Comparison of ENCODE assay signal across 1 cellular context in the genomic region with DNA sequence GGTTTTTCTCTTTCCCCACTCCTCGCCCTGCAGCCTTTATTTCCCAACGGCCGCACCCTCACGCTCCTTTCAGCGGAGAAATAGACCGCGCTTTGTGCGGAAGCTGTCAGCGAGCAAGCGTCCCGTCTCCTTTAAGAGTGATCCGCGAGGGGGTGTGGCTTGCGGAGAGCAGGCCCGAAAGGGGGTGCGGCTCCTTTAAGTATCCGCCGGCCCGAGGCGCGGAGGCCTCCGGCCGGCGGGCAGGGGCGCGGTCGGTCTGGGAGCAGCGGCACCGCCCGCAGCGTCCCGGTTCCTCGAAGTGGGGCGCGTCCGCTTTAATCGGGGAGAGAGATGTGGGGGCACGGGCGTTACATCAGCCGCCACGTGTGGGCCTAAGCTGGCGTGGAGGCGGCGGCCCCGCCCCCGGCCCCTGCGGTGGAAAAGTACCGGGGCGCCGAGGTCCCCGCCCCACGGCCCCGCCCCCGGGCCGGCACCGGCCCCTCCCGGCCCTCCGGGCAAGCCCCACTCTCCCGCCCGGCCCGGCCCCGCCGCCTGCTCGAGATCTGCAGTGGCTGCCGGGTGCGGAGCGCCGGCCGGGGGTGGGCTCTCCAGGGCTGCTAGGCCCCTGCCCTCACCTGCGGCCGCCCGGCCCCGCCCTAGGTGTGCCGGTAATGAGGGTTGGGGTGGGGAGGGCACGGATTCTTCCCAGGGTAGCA.
A peak's percentile ranks its signal among the peaks of the same experiment; 100 is the strongest.
TF ChIP-seq lines count a peak whose summit lies in the region.

No MANE protein-coding gene starts in this region.

TF ChIP-seq in K562, 482 proteins besides CTCF, POLR2A, EP300 and RAD21 (continued from another document and continues in another):
- TF ChIP-seq, protein P1, sequence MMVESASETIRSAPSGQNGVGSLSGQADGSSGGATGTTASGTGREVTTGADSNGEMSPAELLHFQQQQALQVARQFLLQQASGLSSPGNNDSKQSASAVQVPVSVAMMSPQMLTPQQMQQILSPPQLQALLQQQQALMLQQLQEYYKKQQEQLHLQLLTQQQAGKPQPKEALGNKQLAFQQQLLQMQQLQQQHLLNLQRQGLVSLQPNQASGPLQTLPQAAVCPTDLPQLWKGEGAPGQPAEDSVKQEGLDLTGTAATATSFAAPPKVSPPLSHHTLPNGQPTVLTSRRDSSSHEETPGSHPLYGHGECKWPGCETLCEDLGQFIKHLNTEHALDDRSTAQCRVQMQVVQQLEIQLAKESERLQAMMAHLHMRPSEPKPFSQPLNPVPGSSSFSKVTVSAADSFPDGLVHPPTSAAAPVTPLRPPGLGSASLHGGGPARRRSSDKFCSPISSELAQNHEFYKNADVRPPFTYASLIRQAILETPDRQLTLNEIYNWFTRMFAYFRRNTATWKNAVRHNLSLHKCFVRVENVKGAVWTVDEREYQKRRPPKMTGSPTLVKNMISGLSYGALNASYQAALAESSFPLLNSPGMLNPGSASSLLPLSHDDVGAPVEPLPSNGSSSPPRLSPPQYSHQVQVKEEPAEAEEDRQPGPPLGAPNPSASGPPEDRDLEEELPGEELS (CRISPR knock-in tag; IDR thresholded peaks at IDR 0.05; ENCODE audit: borderline replicate concordance) = no peak
- TF ChIP-seq, protein P2, sequence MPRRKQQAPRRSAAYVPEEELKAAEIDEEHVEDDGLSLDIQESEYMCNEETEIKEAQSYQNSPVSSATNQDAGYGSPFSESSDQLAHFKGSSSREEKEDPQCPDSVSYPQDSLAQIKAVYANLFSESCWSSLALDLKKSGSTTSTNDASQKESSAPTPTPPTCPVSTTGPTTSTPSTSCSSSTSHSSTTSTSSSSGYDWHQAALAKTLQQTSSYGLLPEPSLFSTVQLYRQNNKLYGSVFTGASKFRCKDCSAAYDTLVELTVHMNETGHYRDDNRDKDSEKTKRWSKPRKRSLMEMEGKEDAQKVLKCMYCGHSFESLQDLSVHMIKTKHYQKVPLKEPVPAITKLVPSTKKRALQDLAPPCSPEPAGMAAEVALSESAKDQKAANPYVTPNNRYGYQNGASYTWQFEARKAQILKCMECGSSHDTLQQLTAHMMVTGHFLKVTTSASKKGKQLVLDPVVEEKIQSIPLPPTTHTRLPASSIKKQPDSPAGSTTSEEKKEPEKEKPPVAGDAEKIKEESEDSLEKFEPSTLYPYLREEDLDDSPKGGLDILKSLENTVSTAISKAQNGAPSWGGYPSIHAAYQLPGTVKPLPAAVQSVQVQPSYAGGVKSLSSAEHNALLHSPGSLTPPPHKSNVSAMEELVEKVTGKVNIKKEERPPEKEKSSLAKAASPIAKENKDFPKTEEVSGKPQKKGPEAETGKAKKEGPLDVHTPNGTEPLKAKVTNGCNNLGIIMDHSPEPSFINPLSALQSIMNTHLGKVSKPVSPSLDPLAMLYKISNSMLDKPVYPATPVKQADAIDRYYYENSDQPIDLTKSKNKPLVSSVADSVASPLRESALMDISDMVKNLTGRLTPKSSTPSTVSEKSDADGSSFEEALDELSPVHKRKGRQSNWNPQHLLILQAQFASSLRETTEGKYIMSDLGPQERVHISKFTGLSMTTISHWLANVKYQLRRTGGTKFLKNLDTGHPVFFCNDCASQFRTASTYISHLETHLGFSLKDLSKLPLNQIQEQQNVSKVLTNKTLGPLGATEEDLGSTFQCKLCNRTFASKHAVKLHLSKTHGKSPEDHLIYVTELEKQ (CRISPR knock-in tag; IDR thresholded peaks at IDR 0.05) = no peak
- TF ChIP-seq RBM25 (IDR thresholded peaks at IDR 0.05; ENCODE audit: low read depth, low read length, severe bottlenecking) (no peak), ZNF24 (IDR thresholded peaks at IDR 0.05) (no peak), PRDM10 (IDR thresholded peaks at IDR 0.05; ENCODE audit: partially characterized antibody) (peak; percentile 68), TCF3 (CRISPR knock-in tag; IDR thresholded peaks at IDR 0.05) (peak; percentile 42), ATF3 (IDR thresholded peaks at IDR 0.05) (peak; percentile 78; the same call in 1 of the 2 replicates), ATF3 (CRISPR knock-in tag; conservative IDR thresholded peaks at IDR 0.05) (no peak), TAF15 (IDR thresholded peaks at IDR 0.05; ENCODE audit: low read depth, low read length) (no peak), ZNF316 (IDR thresholded peaks at IDR 0.05) (no peak), CAMTA2 (CRISPR knock-in tag; conservative IDR thresholded peaks at IDR 0.05) (no peak), PTRF (tag; IDR thresholded peaks at IDR 0.05) (no peak), RBM22 (IDR thresholded peaks at IDR 0.05; ENCODE audit: low read depth, low read length, poor library complexity, severe bottlenecking) (no peak), ZNF431 (CRISPR knock-in tag; IDR thresholded peaks at IDR 0.05) (no peak), ZNF584 (CRISPR knock-in tag; IDR thresholded peaks at IDR 0.05; ENCODE audit: low read depth) (no peak), NFRKB (IDR thresholded peaks at IDR 0.05; ENCODE audit: low read depth) (no peak), POLR2H (tag; IDR thresholded peaks at IDR 0.05; ENCODE audit: low read depth) (no peak), DACH1 (IDR thresholded peaks at IDR 0.05; ENCODE audit: partially characterized antibody) (no peak), HNRNPK (IDR thresholded peaks at IDR 0.05; ENCODE audit: low read depth, low read length, poor library complexity, severe bottlenecking) (peak; percentile 11), ZFP30 (CRISPR knock-in tag; IDR thresholded peaks at IDR 0.05; ENCODE audit: borderline replicate concordance) (no peak), RBM14 (IDR thresholded peaks at IDR 0.05; ENCODE audit: borderline replicate concordance, insufficient read depth, low read depth, low read length) (no peak), ZNF589 (CRISPR knock-in tag; IDR thresholded peaks at IDR 0.05; ENCODE audit: low read depth) (no peak), ILK (tag; IDR thresholded peaks at IDR 0.05; ENCODE audit: borderline replicate concordance, low read depth) (no peak), DMBX1 (CRISPR knock-in tag; IDR thresholded peaks at IDR 0.05; ENCODE audit: borderline replicate concordance) (no peak), DIDO1 (tag; IDR thresholded peaks at IDR 0.05; ENCODE audit: low read depth) (0 out of 2 replicates have a peak, but pooled peaks have one; percentile 11), POLR3G (IDR thresholded peaks at IDR 0.05; ENCODE audit: extremely low read depth, insufficient read length, insufficient replicate concordance) (no peak), ZNF764 (CRISPR knock-in tag; IDR thresholded peaks at IDR 0.05; ENCODE audit: low read depth) (0 out of 2 replicates have a peak, but pooled peaks have one; percentile 46), KHSRP (IDR thresholded peaks at IDR 0.05) (no peak), ZNF583 (CRISPR knock-in tag; IDR thresholded peaks at IDR 0.05) (no peak), RFX5 (IDR thresholded peaks at IDR 0.05; ENCODE audit: low read depth, low read length) (no peak), IRF2 (CRISPR knock-in tag; IDR thresholded peaks at IDR 0.05) (no peak), ZEB2 (IDR thresholded peaks at IDR 0.05) (peak; percentile 35; the same call in 1 of the 2 replicates), RBM39 (optimal IDR thresholded peaks at IDR 0.05; ENCODE audit: low read depth, low read length) (no peak), NFE2 (IDR thresholded peaks at IDR 0.05; ENCODE audit: low read depth) (0 out of 2 replicates have a peak, but pooled peaks have one; percentile 2), NFATC3 (IDR thresholded peaks at IDR 0.05) (no peak)
- TF ChIP-seq, protein P3, sequence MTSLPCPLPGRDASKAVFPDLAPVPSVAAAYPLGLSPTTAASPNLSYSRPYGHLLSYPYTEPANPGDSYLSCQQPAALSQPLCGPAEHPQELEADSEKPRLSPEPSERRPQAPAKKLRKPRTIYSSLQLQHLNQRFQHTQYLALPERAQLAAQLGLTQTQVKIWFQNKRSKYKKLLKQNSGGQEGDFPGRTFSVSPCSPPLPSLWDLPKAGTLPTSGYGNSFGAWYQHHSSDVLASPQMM (CRISPR knock-in tag; IDR thresholded peaks at IDR 0.05) = no peak
- TF ChIP-seq, protein P4, sequence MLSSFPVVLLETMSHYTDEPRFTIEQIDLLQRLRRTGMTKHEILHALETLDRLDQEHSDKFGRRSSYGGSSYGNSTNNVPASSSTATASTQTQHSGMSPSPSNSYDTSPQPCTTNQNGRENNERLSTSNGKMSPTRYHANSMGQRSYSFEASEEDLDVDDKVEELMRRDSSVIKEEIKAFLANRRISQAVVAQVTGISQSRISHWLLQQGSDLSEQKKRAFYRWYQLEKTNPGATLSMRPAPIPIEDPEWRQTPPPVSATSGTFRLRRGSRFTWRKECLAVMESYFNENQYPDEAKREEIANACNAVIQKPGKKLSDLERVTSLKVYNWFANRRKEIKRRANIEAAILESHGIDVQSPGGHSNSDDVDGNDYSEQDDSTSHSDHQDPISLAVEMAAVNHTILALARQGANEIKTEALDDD (IDR thresholded peaks at IDR 0.05) = no peak
- TF ChIP-seq, protein P5, sequence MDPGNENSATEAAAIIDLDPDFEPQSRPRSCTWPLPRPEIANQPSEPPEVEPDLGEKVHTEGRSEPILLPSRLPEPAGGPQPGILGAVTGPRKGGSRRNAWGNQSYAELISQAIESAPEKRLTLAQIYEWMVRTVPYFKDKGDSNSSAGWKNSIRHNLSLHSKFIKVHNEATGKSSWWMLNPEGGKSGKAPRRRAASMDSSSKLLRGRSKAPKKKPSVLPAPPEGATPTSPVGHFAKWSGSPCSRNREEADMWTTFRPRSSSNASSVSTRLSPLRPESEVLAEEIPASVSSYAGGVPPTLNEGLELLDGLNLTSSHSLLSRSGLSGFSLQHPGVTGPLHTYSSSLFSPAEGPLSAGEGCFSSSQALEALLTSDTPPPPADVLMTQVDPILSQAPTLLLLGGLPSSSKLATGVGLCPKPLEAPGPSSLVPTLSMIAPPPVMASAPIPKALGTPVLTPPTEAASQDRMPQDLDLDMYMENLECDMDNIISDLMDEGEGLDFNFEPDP (CRISPR knock-in tag; IDR thresholded peaks at IDR 0.05) = no peak; the same call in 1 of the 2 replicates
- TF ChIP-seq, protein P6, sequence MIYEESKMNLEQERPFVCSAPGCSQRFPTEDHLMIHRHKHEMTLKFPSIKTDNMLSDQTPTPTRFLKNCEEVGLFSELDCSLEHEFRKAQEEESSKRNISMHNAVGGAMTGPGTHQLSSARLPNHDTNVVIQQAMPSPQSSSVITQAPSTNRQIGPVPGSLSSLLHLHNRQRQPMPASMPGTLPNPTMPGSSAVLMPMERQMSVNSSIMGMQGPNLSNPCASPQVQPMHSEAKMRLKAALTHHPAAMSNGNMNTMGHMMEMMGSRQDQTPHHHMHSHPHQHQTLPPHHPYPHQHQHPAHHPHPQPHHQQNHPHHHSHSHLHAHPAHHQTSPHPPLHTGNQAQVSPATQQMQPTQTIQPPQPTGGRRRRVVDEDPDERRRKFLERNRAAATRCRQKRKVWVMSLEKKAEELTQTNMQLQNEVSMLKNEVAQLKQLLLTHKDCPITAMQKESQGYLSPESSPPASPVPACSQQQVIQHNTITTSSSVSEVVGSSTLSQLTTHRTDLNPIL (CRISPR knock-in tag; IDR thresholded peaks at IDR 0.05) = no peak
- TF ChIP-seq, protein P7, sequence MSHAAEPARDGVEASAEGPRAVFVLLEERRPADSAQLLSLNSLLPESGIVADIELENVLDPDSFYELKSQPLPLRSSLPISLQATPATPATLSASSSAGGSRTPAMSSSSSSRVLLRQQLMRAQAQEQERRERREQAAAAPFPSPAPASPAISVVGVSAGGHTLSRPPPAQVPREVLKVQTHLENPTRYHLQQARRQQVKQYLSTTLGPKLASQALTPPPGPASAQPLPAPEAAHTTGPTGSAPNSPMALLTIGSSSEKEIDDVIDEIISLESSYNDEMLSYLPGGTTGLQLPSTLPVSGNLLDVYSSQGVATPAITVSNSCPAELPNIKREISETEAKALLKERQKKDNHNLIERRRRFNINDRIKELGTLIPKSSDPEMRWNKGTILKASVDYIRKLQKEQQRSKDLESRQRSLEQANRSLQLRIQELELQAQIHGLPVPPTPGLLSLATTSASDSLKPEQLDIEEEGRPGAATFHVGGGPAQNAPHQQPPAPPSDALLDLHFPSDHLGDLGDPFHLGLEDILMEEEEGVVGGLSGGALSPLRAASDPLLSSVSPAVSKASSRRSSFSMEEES (CRISPR knock-in tag; IDR thresholded peaks at IDR 0.05) = no peak
